1 cellular context compared by ENCODE assay signal in the genomic region with DNA sequence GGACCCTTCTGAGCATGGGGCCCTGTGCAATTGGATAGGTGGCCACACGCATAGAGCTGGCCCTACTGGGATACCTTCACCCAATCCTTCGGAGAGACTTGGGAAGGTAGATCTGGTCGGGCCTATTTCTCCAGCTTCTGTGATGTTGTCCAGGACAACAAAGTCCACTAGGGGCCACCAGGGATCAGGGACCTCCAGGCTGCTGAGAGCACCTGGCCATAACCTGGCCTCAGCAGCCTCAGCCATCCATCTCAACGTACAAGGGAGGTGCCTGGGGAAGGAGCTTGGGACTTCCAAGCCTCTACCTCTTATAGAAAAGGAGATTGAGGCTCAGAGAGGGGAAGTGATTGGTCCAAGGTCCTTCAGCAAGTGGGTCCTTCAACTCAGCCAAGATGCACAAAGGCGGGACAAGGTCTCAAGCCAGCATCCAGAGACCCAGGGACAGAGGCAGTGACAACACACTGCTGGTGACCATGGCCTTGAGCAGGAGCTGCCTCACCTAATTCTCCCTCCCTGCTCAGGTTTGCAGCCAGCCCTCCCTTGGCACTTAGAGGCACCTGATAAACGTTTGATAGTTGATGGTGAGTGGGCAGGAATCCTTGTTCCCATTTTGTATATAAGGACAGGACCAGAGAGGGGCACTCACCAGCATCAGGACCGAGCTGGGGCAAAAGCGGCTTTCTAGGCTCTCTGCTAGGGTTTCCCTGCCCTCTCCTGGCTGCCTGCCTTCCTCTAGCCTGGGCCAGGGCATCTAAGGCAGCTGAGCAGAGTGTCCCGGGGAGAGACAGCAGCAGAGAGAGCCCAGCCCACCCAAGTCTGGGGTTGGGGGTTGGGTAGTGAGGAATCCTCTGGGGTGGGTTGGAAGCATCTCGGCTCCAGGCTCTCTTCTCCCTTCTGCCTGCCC.
TF ChIP-seq lines count a peak whose summit lies in the region.

No MANE protein-coding gene starts in this region.

TF ChIP-seq in H1, 55 proteins besides CTCF, POLR2A, EP300 and RAD21:
- TF ChIP-seq SRF (IDR thresholded peaks at IDR 0.05; ENCODE audit: low read depth, low read length), result no peak
- no peak for TF ChIP-seq RNF2 (IDR thresholded peaks at IDR 0.05; ENCODE audit: borderline replicate concordance, low read depth, low read length, missing control alignments, poor library complexity, severe bottlenecking)
- no peak for TF ChIP-seq ZNF274 (IDR thresholded peaks at IDR 0.05; ENCODE audit: borderline replicate concordance, extremely low read depth, low read length)
- no peak for TF ChIP-seq SP2 (IDR thresholded peaks at IDR 0.05; ENCODE audit: low read length)
- TF ChIP-seq FOSL1 (IDR thresholded peaks at IDR 0.05; ENCODE audit: insufficient read depth, low read depth, low read length), result no peak
- TF ChIP-seq NRF1 (IDR thresholded peaks at IDR 0.05; ENCODE audit: low read depth, low read length), result no peak
- TF ChIP-seq RXRA (IDR thresholded peaks at IDR 0.05; ENCODE audit: insufficient read depth, low read depth, low read length), result no peak
- TF ChIP-seq TCF12 (IDR thresholded peaks at IDR 0.05; ENCODE audit: low read depth, low read length), result no peak
